11 cellular contexts compared by ENCODE assay signal in the genomic region with DNA sequence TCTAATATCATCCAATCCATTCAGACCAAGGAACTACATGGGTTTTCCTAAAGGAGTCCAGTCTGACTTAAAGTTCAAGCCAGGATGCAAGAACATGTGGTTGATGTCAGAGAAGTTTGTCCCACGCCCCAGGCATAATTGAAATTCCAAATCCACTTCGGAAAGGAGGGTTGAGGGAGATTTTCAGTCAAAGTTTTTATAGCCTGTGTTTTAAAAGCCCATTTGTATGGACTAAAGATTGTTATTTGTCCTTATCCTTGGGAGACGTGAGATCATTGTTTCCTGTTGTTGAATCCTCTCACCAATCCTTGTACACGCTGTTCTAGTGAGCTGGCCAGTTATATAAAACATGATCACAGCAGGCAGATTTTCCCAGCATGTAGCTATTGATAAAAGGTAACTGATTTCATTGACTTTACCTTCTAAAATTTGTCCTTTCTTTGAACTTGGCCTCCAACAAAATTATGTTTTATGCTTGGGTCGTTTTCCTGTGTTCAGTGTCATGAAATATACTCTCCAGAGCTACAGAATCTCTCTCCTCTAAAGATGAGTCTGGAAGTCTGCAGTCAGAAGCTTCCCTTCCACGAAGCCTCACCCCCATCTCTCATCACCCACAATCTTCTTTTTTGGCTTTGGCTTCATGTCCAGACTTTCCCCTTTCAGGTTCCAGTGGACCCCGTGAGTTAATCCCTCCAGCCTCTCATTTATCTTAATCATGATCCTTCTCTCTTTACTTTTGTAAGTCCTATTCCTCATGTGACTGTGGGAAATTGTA.
DNase-seq lines count a peak whose midpoint lies in the region; ATAC-seq and TF ChIP-seq lines count a peak whose summit lies in the region.
"Had no signal": no experiment of that assay in that cellular context is flagged by ENCODE, and none has a peak within 500 bp of the region (broad histone marks: within the 10 kb centered on the region; RNA-seq: fewer than 3 reads in every experiment).

No MANE protein-coding gene starts in this region.

- H3K4me3 ChIP-seq in cardiac fibroblast (replicated peaks in 1 of 2; ENCODE audit: low read depth in 2 of 2, low read length in 2 of 2) (no peak overlapping the region), vagina (no peak overlapping the region)

- ATAC-seq in left cardiac atrium (peak; percentile 65 to 92), GM21723 (IDR thresholded peaks at IDR 0.05; ENCODE audit: unreplicated experiment) (no peak), GM21390 (IDR thresholded peaks at IDR 0.05; ENCODE audit: unreplicated experiment) (no peak), GM18520 (IDR thresholded peaks at IDR 0.05; ENCODE audit: unreplicated experiment) (no peak)

- H3K36me3 Mint-ChIP-seq in progenitor cell of endocrine pancreas (ENCODE audit: insufficient read depth), result peaks cover 35% of the 10 kb centered on the region

- DNase-seq in cardiac fibroblast (ENCODE audit: low read depth in 2 of 2) (peak; percentile 89 to 93), left cardiac atrium (no peak), progenitor cell of endocrine pancreas (ENCODE audit: low spot score, unreplicated experiment) (no peak), vagina (ENCODE audit: extremely low spot score in 2 of 2) (no peak)
- DNase-seq: activated CD4-positive, alpha-beta T cell treated with anti-CD3 and anti-CD28 coated beads, Interleukin-2, amount 50 U/mL, for 48 hours; effector memory CD4-positive, alpha-beta T cell; NCI-H1694 treated with DMSO at 0.1 percent for 48 hours had no signal

- H3K27me3 Mint-ChIP-seq in progenitor cell of endocrine pancreas, result no peaks in the 10 kb centered on the region
- H3K27me3 Mint-ChIP-seq: IgD-negative memory B cell had no signal

- peak overlapping the region; percentile 25 for H3K27ac Mint-ChIP-seq in progenitor cell of endocrine pancreas

- no peak overlapping the region for H3K4me3 Mint-ChIP-seq in progenitor cell of endocrine pancreas (ENCODE audit: low read depth)
- H3K4me3 Mint-ChIP-seq: IgD-negative memory B cell had no signal

- no peaks in the 10 kb centered on the region for H3K9me3 Mint-ChIP-seq in progenitor cell of endocrine pancreas (ENCODE audit: low read depth)
- H3K9me3 Mint-ChIP-seq: IgD-negative memory B cell had no signal

- H3K27ac ChIP-seq in vagina, result peak overlapping the region; percentile 83

- peaks cover 3% of the 10 kb centered on the region for H3K4me1 Mint-ChIP-seq in progenitor cell of endocrine pancreas (ENCODE audit: low read depth)
- H3K4me1 Mint-ChIP-seq: IgD-negative memory B cell had no signal

- no peaks in the 10 kb centered on the region for H3K27me3 ChIP-seq in vagina

- TF ChIP-seq POLR2A in vagina (IDR thresholded peaks at IDR 0.05), result no peak

- TF ChIP-seq CTCF in cardiac fibroblast (IDR thresholded peaks at IDR 0.05; ENCODE audit: low read depth, low read length), result no peak
- no peak for TF ChIP-seq CTCF in progenitor cell of endocrine pancreas (IDR thresholded peaks at IDR 0.05; ENCODE audit: unreplicated experiment)
- TF ChIP-seq CTCF in vagina (IDR thresholded peaks at IDR 0.05), result no peak

- peaks cover 15% of the 10 kb centered on the region for H3K4me1 ChIP-seq in vagina

- intact Hi-C loops in left cardiac atrium (cut with DNase I), result no loop called here
- intact Hi-C loops in vagina (cut with DNase I), result no loop called here

- H3K36me3 ChIP-seq in vagina, result peaks cover 0 to 51% of the 10 kb centered on the region in 2 donors

- no peaks in the 10 kb centered on the region for H3K9me3 ChIP-seq in vagina

Comparison
In these comparisons a context has a peak if more than half of its experiments do, and no peak if none do; other contexts are left out.
1. DNase-seq: peak in cardiac fibroblast (2 of 2); none in left cardiac atrium (single experiment), progenitor cell of endocrine pancreas (single experiment) and vagina (0 of 2).
2. ATAC-seq: peak in left cardiac atrium (2 of 2); none in GM21723 (single experiment), GM21390 (single experiment) and GM18520 (single experiment).